ENCODE assay signal across 8 cellular contexts in the genomic region with DNA sequence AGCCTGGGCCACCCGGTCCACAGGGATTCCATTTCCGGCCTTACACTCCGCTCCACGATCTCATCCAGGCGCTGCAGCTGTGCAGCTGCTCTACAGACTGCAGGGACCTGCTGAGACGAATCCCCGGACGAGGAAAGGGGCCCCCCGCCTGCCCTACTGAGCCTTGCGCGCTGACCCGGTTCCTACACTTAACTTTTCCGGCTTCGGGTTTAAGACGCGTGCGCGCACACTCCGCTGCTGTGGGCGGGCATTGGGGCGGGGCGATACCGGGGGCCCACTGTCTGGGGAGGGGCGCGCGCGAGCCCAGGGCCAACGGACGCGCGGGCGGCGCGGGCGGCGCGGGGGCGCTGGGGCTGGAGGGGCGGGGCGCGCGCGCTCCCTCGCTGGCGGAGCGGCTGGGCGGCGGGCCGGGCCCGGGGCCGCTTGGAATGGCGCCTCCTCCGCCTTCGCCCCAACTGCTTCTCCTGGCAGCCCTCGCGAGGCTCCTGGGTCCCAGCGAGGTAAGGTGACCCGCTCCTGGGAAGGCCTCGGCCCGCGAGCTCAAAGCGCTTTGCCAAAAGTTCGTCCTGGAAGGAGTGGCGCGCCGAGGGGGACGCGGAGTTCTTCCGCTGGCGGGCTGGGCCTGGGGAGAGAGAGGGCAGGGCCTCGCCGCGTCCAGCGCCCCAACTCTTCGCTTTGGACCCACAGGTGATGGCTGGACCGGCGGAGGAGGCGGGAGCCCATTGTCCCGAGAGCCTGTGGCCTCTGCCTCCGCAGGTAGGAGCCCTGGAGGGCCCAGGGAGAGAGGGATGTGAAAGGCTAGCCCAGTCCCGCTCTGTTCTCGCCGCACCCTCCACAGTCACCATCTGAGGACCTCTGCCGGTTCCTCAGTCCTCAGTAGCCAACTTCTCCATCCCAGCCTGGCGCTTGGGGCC.
DNase-seq lines count a peak whose midpoint lies in the region; ATAC-seq lines count a peak whose summit lies in the region.

TP53I13 (plus strand) TSS at position 371 of the 914 bp plus-strand sequence; CDS start at position 429, 58 bp downstream.

- peak; percentile 63 to 86 (median 83) for DNase-seq in NCI-H1417 (lab: John Stamatoyannopoulos, UW)
- no peak for DNase-seq in NCI-H1417 treated with DMSO at 0.1 percent for 48 hours (lab: John Stamatoyannopoulos, UW)
- DNase-seq in NCI-H510A treated with DMSO at 0.1 percent for 48 hours (lab: John Stamatoyannopoulos, UW): peak; percentile 72
- peak; percentile 90 for DNase-seq in activated CD4-positive, alpha-beta T cell treated with anti-CD3 and anti-CD28 coated beads for 48 hours
- peak; percentile 95 for DNase-seq in left kidney (ENCODE audit: low read depth, low spot score)
- DNase-seq in stimulated activated CD4-positive, alpha-beta T cell treated with anti-CD3 and anti-CD28 coated beads, Interleukin-4, amount 100 ng/mL, for 1 hour: peak; percentile 94

- H3K27ac ChIP-seq in cingulate gyrus (ENCODE audit: low read depth, low read length): peak within 1 kb of the TSS; percentile 69

- ATAC-seq in HG03095 (IDR thresholded peaks at IDR 0.05; ENCODE audit: unreplicated experiment): peak; percentile 31
